10 cellular contexts compared by ENCODE assay signal in genomic region chr3:129001817-129002572, GRCh38. TPM values are rescaled to one million over a fixed set of nuclear protein-coding genes. Genes with fewer than 3 reads are reported as not detected.
A peak's percentile ranks its signal among the peaks of the same experiment; 100 is the strongest.
DNase-seq lines count a peak whose midpoint lies in the region; ATAC-seq lines count a peak whose summit lies in the region.
"Had no signal": no experiment of that assay in that cellular context is flagged by ENCODE, and none has a peak within 500 bp of the region (broad histone marks: within the 10 kb centered on the region; RNA-seq: fewer than 3 reads in every experiment).

No MANE protein-coding gene starts in this region.

- peak; percentile 22 for DNase-seq in SIG-M5 treated with dmso at 0.1 percent for 504 hours (lab: John Stamatoyannopoulos, UW; ENCODE audit: unreplicated experiment)
- DNase-seq in SIG-M5 (lab: John Stamatoyannopoulos, UW), result no peak
- DNase-seq in activated naive CD4-positive, alpha-beta T cell treated with Interleukin-2 at 50 U/mL for 16 hours, result peak; percentile 29
- DNase-seq in iPS-NIHi7 (ENCODE audit: extremely low spot score), result peak; percentile 42
- DNase-seq in NCI-H1436 (lab: John Stamatoyannopoulos, UW), result no peak
- DNase-seq in cerebellum (ENCODE audit: low spot score), result no peak
- no peak for DNase-seq in amygdala (lab: John Stamatoyannopoulos, UW)

- H3K27me3 Mint-ChIP-seq in stimulated activated memory B cell treated with anti-CD40 and anti-IgM and Interleukin-4, amounts not matched to agents 10 μg/mL and 1 μg/mL and 100 μg/mL, for 72 hours, result peaks cover 67% of the 10 kb centered on the region

- no peak overlapping the region for H3K27ac Mint-ChIP-seq in stimulated activated memory B cell treated with anti-CD40 and anti-IgM and Interleukin-4, amounts not matched to agents 10 μg/mL and 1 μg/mL and 100 μg/mL, for 72 hours

- peak overlapping the region; percentile 40 for H3K4me3 Mint-ChIP-seq in stimulated activated memory B cell treated with anti-CD40 and anti-IgM and Interleukin-4, amounts not matched to agents 10 μg/mL and 1 μg/mL and 100 μg/mL, for 72 hours

- H3K4me1 Mint-ChIP-seq in stimulated activated memory B cell treated with anti-CD40 and anti-IgM and Interleukin-4, amounts not matched to agents 10 μg/mL and 1 μg/mL and 100 μg/mL, for 72 hours, result peaks cover 24% of the 10 kb centered on the region

- H3K9me3 Mint-ChIP-seq in stimulated activated memory B cell treated with anti-CD40 and anti-IgM and Interleukin-4, amounts not matched to agents 10 μg/mL and 1 μg/mL and 100 μg/mL, for 72 hours, result no peaks in the 10 kb centered on the region

- no peaks in the 10 kb centered on the region for H3K36me3 Mint-ChIP-seq in stimulated activated memory B cell treated with anti-CD40 and anti-IgM and Interleukin-4, amounts not matched to agents 10 μg/mL and 1 μg/mL and 100 μg/mL, for 72 hours

- peak; percentile 15 for ATAC-seq in stimulated activated memory B cell treated with anti-CD40 and anti-IgM and Interleukin-4, amounts not matched to agents 10 μg/mL and 1 μg/mL and 100 μg/mL, for 72 hours

RNA-seq across cellular contexts. Expression of gene EFCC1, which starts 0.9 kb away (rescaled TPM):
- total RNA-seq in cerebellum, result 1.6 TPM

RNA-seq across cellular contexts. Expression of gene CFAP92, which starts 8.1 kb away (rescaled TPM):
- 2.5 TPM for total RNA-seq in cerebellum

RNA-seq across cellular contexts. Expression of gene GP9, which starts 58.6 kb away (rescaled TPM):
- total RNA-seq in cerebellum, result not detected
- total RNA-seq: myocyte, SK-MEL-5 had no signal

Comparison
In these comparisons a context has a peak if more than half of its experiments do, and no peak if none do; other contexts are left out.
1. DNase-seq: peak in SIG-M5 treated with dmso at 0.1 percent for 504 hours (single experiment), activated naive CD4-positive, alpha-beta T cell treated with Interleukin-2 at 50 U/mL for 16 hours (single experiment) and iPS-NIHi7 (single experiment); none in SIG-M5 (single experiment), NCI-H1436 (single experiment), cerebellum (single experiment) and amygdala (0 of 56).